18 cellular contexts compared by ENCODE assay signal in the genomic region with DNA sequence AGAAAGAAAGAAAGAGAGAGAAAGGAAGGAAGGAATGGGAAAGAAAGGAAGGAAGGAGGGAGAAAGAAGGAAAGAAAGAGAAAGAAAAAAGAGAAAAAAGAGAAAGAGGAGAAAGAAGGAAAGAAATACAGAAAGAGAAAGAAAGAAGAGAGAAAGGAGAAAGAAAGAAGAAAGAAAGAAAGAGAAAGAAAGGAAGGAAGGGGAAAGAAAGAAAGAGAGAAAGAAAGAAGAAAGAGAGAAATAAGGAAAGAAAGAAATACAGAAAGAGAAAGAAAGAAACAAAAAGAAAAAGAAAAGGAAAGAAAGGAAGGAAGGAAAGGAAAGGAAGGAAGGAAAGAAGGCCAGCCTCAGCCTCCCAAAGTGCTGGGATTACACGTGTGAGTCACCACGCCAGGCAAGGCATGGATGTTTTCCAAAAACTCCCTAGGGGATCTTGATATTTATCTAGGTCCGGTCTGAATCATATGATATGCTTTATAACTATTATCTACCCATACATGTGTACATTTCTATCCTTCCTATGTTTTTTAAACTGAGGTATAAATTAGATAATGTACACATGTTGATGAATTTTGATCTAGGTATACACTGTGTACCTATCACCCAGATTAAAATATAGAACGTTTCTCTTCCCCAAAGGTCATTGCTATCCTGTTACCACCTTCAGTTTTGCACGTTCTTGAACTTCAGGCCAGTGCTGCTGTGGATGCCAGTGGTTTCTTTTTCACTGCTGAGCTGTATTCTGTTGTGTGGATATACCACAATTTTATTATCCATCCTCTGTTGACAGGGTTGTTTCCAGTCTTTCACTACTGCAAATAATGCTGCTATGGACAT.
DNase-seq lines count a peak whose midpoint lies in the region; TF ChIP-seq lines count a peak whose summit lies in the region.
"Had no signal": no experiment of that assay in that cellular context is flagged by ENCODE, and none has a peak within 500 bp of the region (broad histone marks: within the 10 kb centered on the region; RNA-seq: fewer than 3 reads in every experiment).

No MANE protein-coding gene starts in this region.

- POLR2A ChIA-PET in A673 (lab: Charles Lee; ENCODE audit: low non-redundant PET) = no interaction called here

- TF ChIP-seq CTCF in A673 (conservative IDR thresholded peaks at IDR 0.05; ENCODE audit: low read depth, low read length) (no peak), fibroblast of mammary gland (conservative IDR thresholded peaks at IDR 0.05; ENCODE audit: control insufficient read depth, insufficient read depth, low read depth, low read length) (no peak)

- no peaks in the 10 kb centered on the region for H3K36me3 ChIP-seq in A673 (ENCODE audit: insufficient read depth, low read length, poor library complexity, severe bottlenecking)
- H3K36me3 ChIP-seq: esophagus squamous epithelium, left lung, ovary had no signal

- no peaks in the 10 kb centered on the region for H3K4me1 ChIP-seq in A673 (ENCODE audit: insufficient read depth, low read length, poor library complexity, severe bottlenecking)
- H3K4me1 ChIP-seq: body of pancreas, esophagus squamous epithelium, left lung had no signal

- DNase-seq in A673 (ENCODE audit: low spot score) = peak; percentile 49
- DNase-seq in GOT3 (lab: John Stamatoyannopoulos, UW) = peak; percentile 14
- DNase-seq in RPMI7951 (ENCODE audit: low read depth) = peak; percentile 82
- peak; percentile 83 for DNase-seq in fibroblast of mammary gland (ENCODE audit: low read depth)
- no peak for DNase-seq in DMS53 treated with DMSO at 0.1 percent for 48 hours (lab: John Stamatoyannopoulos, UW; ENCODE audit: unreplicated experiment)
- DNase-seq in stimulated activated CD4-positive, alpha-beta T cell treated with anti-CD3 and anti-CD28 coated beads, Interleukin-2, amount 100 ng/mL, for 48 hours = no peak
- DNase-seq in H4 (ENCODE audit: low spot score) = no peak
- no peak for DNase-seq in stimulated activated CD4-positive, alpha-beta T cell treated with anti-CD3 and anti-CD28 coated beads, Interleukin-2, amount 100 ng/mL, for 24 hours
- DNase-seq: activated CD4-positive, CD25-positive, alpha-beta regulatory T cell; activated naive CD4-positive, alpha-beta T cell treated with Interleukin-2 at 50 U/mL for 16 hours; body of pancreas; DMS153; dorsolateral prefrontal cortex; esophagus squamous epithelium; left lung; NCI-H2107; ovary; stimulated activated naive CD4-positive, alpha-beta T cell treated with Interleukin-2 at 50 U/mL for 16 hours had no signal

- no TSS peak for BruUV-seq in A673 (replicated peaks; lab: Mats Ljungman, UMichigan)

- peaks cover 7% of the 10 kb centered on the region for H3K27me3 ChIP-seq in A673 (replicated peaks; ENCODE audit: insufficient read depth, low read depth, low read length, poor library complexity)
- H3K27me3 ChIP-seq: body of pancreas, ovary had no signal

- H3K27ac ChIP-seq in A673 (ENCODE audit: low read depth, low read length, poor library complexity, severe bottlenecking) = no peak overlapping the region
- H3K27ac ChIP-seq: body of pancreas, dorsolateral prefrontal cortex, esophagus squamous epithelium, left lung, ovary had no signal

- intact Hi-C loops in A673 (cut with micrococcal nuclease; ENCODE audit: unreplicated experiment) = no loop called here

- no peaks in the 10 kb centered on the region for H3K9me3 ChIP-seq in A673 (ENCODE audit: low read depth, low read length, poor library complexity, severe bottlenecking)
- H3K9me3 ChIP-seq: body of pancreas, esophagus squamous epithelium, left lung, ovary had no signal

- H3K4me3 ChIP-seq in A673 (ENCODE audit: low read depth, low read length, poor library complexity, severe bottlenecking) = no peak overlapping the region
- no peak overlapping the region for H3K4me3 ChIP-seq in fibroblast of mammary gland (ENCODE audit: control insufficient read depth, low read depth, low read length)
- H3K4me3 ChIP-seq: body of pancreas, dorsolateral prefrontal cortex, esophagus squamous epithelium, left lung, ovary had no signal

- CTCF ChIA-PET in A673 (lab: Charles Lee) = no interaction called here

Comparison
In these comparisons a context has a peak if more than half of its experiments do, and no peak if none do; other contexts are left out.
1. DNase-seq: peak in A673 (single experiment), GOT3 (single experiment), RPMI7951 (single experiment) and fibroblast of mammary gland (single experiment); none in DMS53 treated with DMSO at 0.1 percent for 48 hours (single experiment), stimulated activated CD4-positive, alpha-beta T cell treated with anti-CD3 and anti-CD28 coated beads, Interleukin-2, amount 100 ng/mL, for 48 hours (0 of 2), H4 (single experiment) and stimulated activated CD4-positive, alpha-beta T cell treated with anti-CD3 and anti-CD28 coated beads, Interleukin-2, amount 100 ng/mL, for 24 hours (0 of 2).